28 cellular contexts compared by ENCODE assay signal in genomic region chr4:157741642-157742041, GRCh38.
"Had no signal": no experiment of that assay in that cellular context is flagged by ENCODE, and none has a peak within 500 bp of the region (broad histone marks: within the 10 kb centered on the region; RNA-seq: fewer than 3 reads in every experiment).

No MANE protein-coding gene starts in this region.

- ATAC-seq: gastroesophageal sphincter; naive thymus-derived CD4-positive, alpha-beta T cell; pancreas; stimulated activated effector memory CD8-positive, alpha-beta T cell treated with anti-CD3 and anti-CD28 coated beads, Interleukin-12 subunit alpha, Interleukin-12 subunit beta, amount 100 ng/mL, for 72 hours had no signal

- H3K9me3 ChIP-seq: ascending aorta, gastroesophageal sphincter, pancreas, prostate gland, sigmoid colon, thyroid gland, upper lobe of left lung, vagina had no signal

- H3K27me3 ChIP-seq: ascending aorta, brain microvascular endothelial cell, gastroesophageal sphincter, pancreas, sigmoid colon, thyroid gland, upper lobe of left lung, vagina had no signal

- H3K4me3 ChIP-seq: ascending aorta, gastroesophageal sphincter, pancreas, prostate gland, sigmoid colon, thyroid gland, upper lobe of left lung, vagina had no signal

- H3K36me3 ChIP-seq: ascending aorta, brain microvascular endothelial cell, gastroesophageal sphincter, pancreas, prostate gland, sigmoid colon, thyroid gland, upper lobe of left lung, vagina had no signal

- H3K27ac ChIP-seq: brain microvascular endothelial cell, gastroesophageal sphincter, pancreas, prostate gland, sigmoid colon, thyroid gland, upper lobe of left lung, vagina, VCaP had no signal

- DNase-seq: activated CD4-positive, alpha-beta T cell treated with anti-CD3 and anti-CD28 coated beads for 4 hours; activated CD4-positive, alpha-beta T cell treated with anti-CD3 and anti-CD28 coated beads, Interleukin-2, amount 50 U/mL, for 4 hours; activated effector memory CD4-positive, alpha-beta T cell treated with anti-CD3 and anti-CD28 coated beads, Interleukin-2, amount 50 U/mL, for 16 hours; activated naive CD4-positive, alpha-beta T cell treated with anti-CD3 and anti-CD28 coated beads, Interleukin-2, amount 10 ng/mL, durations not matched to agents 7 days and 5 days; activated naive CD8-positive, alpha-beta T cell treated with anti-CD3 and anti-CD28 coated beads, Interleukin-2, amount 10 ng/mL, durations not matched to agents 7 days and 5 days; brain microvascular endothelial cell; central memory CD4-positive, alpha-beta T cell; effector CD8-positive, alpha-beta T cell; head of caudate nucleus; hypothalamus; immature natural killer cell; midbrain; naive thymus-derived CD4-positive, alpha-beta T cell; pancreas; retina; sigmoid colon; small intestine; stimulated activated CD4-positive, alpha-beta T cell treated with anti-CD3 and anti-CD28 coated beads, Interleukin-4, amount 100 ng/mL, for 24 hours; substantia nigra; T-helper 9 cell; thyroid gland; upper lobe of left lung had no signal

- H3K4me1 ChIP-seq: ascending aorta, gastroesophageal sphincter, pancreas, prostate gland, sigmoid colon, thyroid gland, upper lobe of left lung, vagina had no signal
